In genomic region chr9:133691659-133692363, GRCh38 we compare ENCODE assay signal across 1 cellular context.
TF ChIP-seq lines count a peak whose summit lies in the region.

No MANE protein-coding gene starts in this region.

TF ChIP-seq in HepG2, 621 proteins besides CTCF, POLR2A, EP300 and RAD21:
- TF ChIP-seq FOSL1 (CRISPR knock-in tag; IDR thresholded peaks at IDR 0.05; ENCODE audit: borderline replicate concordance) = no peak
- TF ChIP-seq YY1 (IDR thresholded peaks at IDR 0.05; ENCODE audit: insufficient read depth, insufficient replicate concordance, low read depth, low read length) = no peak
- no peak for TF ChIP-seq SNAI1 (CRISPR knock-in tag; IDR thresholded peaks at IDR 0.05; ENCODE audit: borderline replicate concordance)
- TF ChIP-seq CSRNP2 (CRISPR knock-in tag; conservative IDR thresholded peaks at IDR 0.05; ENCODE audit: low read depth) = no peak
- no peak for TF ChIP-seq ZXDC (CRISPR knock-in tag; IDR thresholded peaks at IDR 0.05)
- TF ChIP-seq ZNF281 (CRISPR knock-in tag; IDR thresholded peaks at IDR 0.05; ENCODE audit: borderline replicate concordance) = no peak
- no peak for TF ChIP-seq YEATS4 (CRISPR knock-in tag; IDR thresholded peaks at IDR 0.05; ENCODE audit: borderline replicate concordance)
- TF ChIP-seq NCOA5 (CRISPR knock-in tag; IDR thresholded peaks at IDR 0.05) = no peak
- no peak for TF ChIP-seq ZNF124 (CRISPR knock-in tag; IDR thresholded peaks at IDR 0.05)
- TF ChIP-seq ZNF280B (CRISPR knock-in tag; IDR thresholded peaks at IDR 0.05; ENCODE audit: borderline replicate concordance) = no peak
- TF ChIP-seq TRAFD1 (CRISPR knock-in tag; IDR thresholded peaks at IDR 0.05; ENCODE audit: borderline replicate concordance) = no peak
- TF ChIP-seq ZSCAN9 (CRISPR knock-in tag; IDR thresholded peaks at IDR 0.05; ENCODE audit: borderline replicate concordance) = no peak
- TF ChIP-seq THAP11 (CRISPR knock-in tag; IDR thresholded peaks at IDR 0.05) = no peak
- TF ChIP-seq POGK (CRISPR knock-in tag; conservative IDR thresholded peaks at IDR 0.05) = no peak
- no peak for TF ChIP-seq AGO1 (IDR thresholded peaks at IDR 0.05; ENCODE audit: low read depth, low read length, poor library complexity, severe bottlenecking)
- TF ChIP-seq HINFP (CRISPR knock-in tag; IDR thresholded peaks at IDR 0.05; ENCODE audit: low read depth) = no peak
- no peak for TF ChIP-seq HMGA1 (CRISPR knock-in tag; conservative IDR thresholded peaks at IDR 0.05)
- no peak for TF ChIP-seq SKIL (CRISPR knock-in tag; IDR thresholded peaks at IDR 0.05; ENCODE audit: borderline replicate concordance)
- no peak for TF ChIP-seq RFXANK (CRISPR knock-in tag; IDR thresholded peaks at IDR 0.05)
- TF ChIP-seq PAF1 (CRISPR knock-in tag; IDR thresholded peaks at IDR 0.05) = no peak
